In genomic region chr6:12291785-12292604, GRCh38 we compare ENCODE assay signal across 7 cellular contexts. TPM values are rescaled to one million over a fixed set of nuclear protein-coding genes. Genes with fewer than 3 reads are reported as not detected.
DNase-seq lines count a peak whose midpoint lies in the region; ATAC-seq, FAIRE-seq and TF ChIP-seq lines count a peak whose summit lies in the region.

No MANE protein-coding gene starts in this region.

- H3K79me2 ChIP-seq in HCT116 (ENCODE audit: insufficient read depth, low read length) = no peaks in the 10 kb centered on the region

- no peak for DNase-seq in HCT116 (ENCODE audit: low read depth, low spot score)
- no peak for DNase-seq in astrocyte of the cerebellum (ENCODE audit: low read depth)
- DNase-seq in kidney = no peak
- peak; percentile 47 for DNase-seq in transverse colon
- DNase-seq in effector CD4-positive, alpha-beta T cell = no peak
- no peak for DNase-seq in NCI-H187 (lab: John Stamatoyannopoulos, UW)
- DNase-seq in T-helper 17 cell = no peak

- H3K27me3 Mint-ChIP-seq in T-helper 17 cell = peaks cover 65% of the 10 kb centered on the region

- WGBS in transverse colon (ENCODE audit: low coverage in 1 of 2), 2 donors = 32% methylated on average over 15 of the region's 15 CpGs; no CpG with 5 or more reads in 1 of the 2 donors

- POLR2A ChIA-PET in HCT116 (lab: Charles Lee) = no interaction called here

- no peak for TF ChIP-seq EP300 in transverse colon (IDR thresholded peaks at IDR 0.05; ENCODE audit: low read depth)

- H3K4me1 ChIP-seq in HCT116 (ENCODE audit: control insufficient read depth in 1 of 2, insufficient read depth in 2 of 2, low read length in 2 of 2) (peaks cover 7 to 47% of the 10 kb centered on the region in 2 experiments), kidney (ENCODE audit: control insufficient read depth in 1 of 2, insufficient read depth in 1 of 2, low read depth in 1 of 2, low read length in 2 of 2) (peaks cover 0 to 19% of the 10 kb centered on the region in 2 donors), transverse colon (peaks cover 2 to 74% (median 17%) of the 10 kb centered on the region in 4 donors)

- in situ Hi-C loops in astrocyte of the cerebellum (cut with HindIII; ENCODE audit: low sequenced_read_pairs) = no loop called here
- in situ Hi-C loops in transverse colon (cut with MboI; ENCODE audit: low pct_ligation_motif_present in 1 of 4, low pct_unique_long_range_greater_than_20kb in 1 of 4, low sequenced_read_pairs in 3 of 4) = loop anchor here in 2 of 4 donors (5.0 to 10.0 kb wide), 2 partner anchors 310 to 313 kb away; no protein-coding TSS in a partner anchor

- H3K27ac ChIP-seq in HCT116 (ENCODE audit: low read depth, low read length) (no peak overlapping the region), kidney (ENCODE audit: low read depth in 2 of 2, low read length in 2 of 2) (peak overlapping the region; percentile 24 to 38), transverse colon (peak overlapping the region; percentile 73 to 82 (median 76))

- H3K27ac Mint-ChIP-seq in T-helper 17 cell = no peak overlapping the region

- no peak overlapping the region for H2AFZ ChIP-seq in HCT116 (ENCODE audit: low read depth, low read length, poor library complexity, severe bottlenecking)

- TF ChIP-seq RAD21 in HCT116 (IDR thresholded peaks at IDR 0.05; ENCODE audit: low read depth) = peak; percentile 70

- H3K4me3 ChIP-seq in HCT116 (replicated peaks in 1 of 2; ENCODE audit: low read depth in 1 of 2, low read length in 2 of 2) = no peak overlapping the region
- peak overlapping the region; percentile 51 for H3K4me3 ChIP-seq in astrocyte of the cerebellum (ENCODE audit: low read depth, low read length)
- peak overlapping the region; percentile 72 to 81 for H3K4me3 ChIP-seq in kidney (ENCODE audit: low read length in 2 of 2)
- H3K4me3 ChIP-seq in transverse colon = peak overlapping the region in 3 of 4 donors; percentile 34 to 56 (median 41)

- H3K27me3 ChIP-seq in HCT116 (ENCODE audit: insufficient read depth, low read length) = no peaks in the 10 kb centered on the region
- H3K27me3 ChIP-seq in transverse colon = no peaks in the 10 kb centered on the region

- TF ChIP-seq CTCF in HCT116 (IDR thresholded peaks at IDR 0.05 in 2 of 3, conservative IDR thresholded peaks at IDR 0.05 in 1 of 3; ENCODE audit: borderline replicate concordance in 1 of 3, insufficient read depth in 1 of 3, low read depth in 2 of 3, low read length in 2 of 3) = peak; percentile 16 to 46 (median 24); a peak in 4 of 6 replicates
- TF ChIP-seq CTCF in astrocyte of the cerebellum (IDR thresholded peaks at IDR 0.05; ENCODE audit: low read depth, low read length, missing control alignments) = peak; percentile 41
- peak; percentile 61 for TF ChIP-seq CTCF in kidney (IDR thresholded peaks at IDR 0.05; ENCODE audit: borderline replicate concordance, extremely low read depth, insufficient read depth)
- TF ChIP-seq CTCF in transverse colon (IDR thresholded peaks at IDR 0.05) = peak in 3 of 5 experiments; percentile 26 to 38 (median 34)

- FAIRE-seq in kidney (lab: Jason Lieb, UNC) = no peak

- intact Hi-C loops in HCT116 (cut with micrococcal nuclease) = loop anchor here (5.0 kb wide), 2 partner anchors 190 to 210 kb away; no protein-coding TSS in a partner anchor
- intact Hi-C loops in kidney (cut with DNase I) = no loop called here
- intact Hi-C loops in transverse colon (cut with DNase I; ENCODE audit: low total_unique reads) = loop anchor here (10.0 kb wide), 1 partner anchor 313 kb away; no protein-coding TSS in a partner anchor

- RAD21 ChIA-PET in HCT116 (lab: Charles Lee; ENCODE audit: low non-redundant PET in 1 of 2, low total read pairs in 2 of 2, uncharacterized antibody in 2 of 2, unreplicated experiment in 2 of 2) = interaction anchor here in 1 of 2 experiments (0.7 kb wide), 1 partner anchor 56 kb away, joined by 5 read pairs; no protein-coding TSS in a partner anchor

- no peak overlapping the region for H3K4me3 Mint-ChIP-seq in T-helper 17 cell

- H3K36me3 ChIP-seq in HCT116 (ENCODE audit: control insufficient read depth in 1 of 2, insufficient read depth in 2 of 2, low read length in 2 of 2) (no peaks in the 10 kb centered on the region), kidney (ENCODE audit: control insufficient read depth in 1 of 2, insufficient read depth in 2 of 2, low read length in 2 of 2) (no peaks in the 10 kb centered on the region), transverse colon (no peaks in the 10 kb centered on the region)

- peaks cover 14% of the 10 kb centered on the region for H3K4me1 Mint-ChIP-seq in T-helper 17 cell

- no peak overlapping the region for H3K4me2 ChIP-seq in HCT116 (ENCODE audit: low read length)

- H3K9me3 ChIP-seq in HCT116 (ENCODE audit: control insufficient read depth in 1 of 2, insufficient read depth in 1 of 2, low read depth in 1 of 2, low read length in 2 of 2) (no peaks in the 10 kb centered on the region), kidney (ENCODE audit: control insufficient read depth in 1 of 2, low read length in 2 of 2) (no peaks in the 10 kb centered on the region), transverse colon (no peaks in the 10 kb centered on the region), T-helper 17 cell (ENCODE audit: control insufficient read depth, low read length, poor library complexity, severe bottlenecking) (no peaks in the 10 kb centered on the region)

- BruUV-seq in HCT116 (replicated peaks; lab: Mats Ljungman, UMichigan) = no TSS peak

- H3K9ac ChIP-seq in HCT116 (ENCODE audit: low read length) (no peak overlapping the region), kidney (ENCODE audit: low read length in 2 of 2) (peak overlapping the region in 1 of 2 donors; percentile 42)

- TF ChIP-seq POLR2A in HCT116 (IDR thresholded peaks at IDR 0.05; ENCODE audit: borderline replicate concordance, extremely low read depth, insufficient read depth, insufficient read length) = no peak
- no peak for TF ChIP-seq POLR2A in transverse colon (IDR thresholded peaks at IDR 0.05)

- CTCF ChIA-PET in HCT116 (lab: Charles Lee) = interaction anchor here (3.3 to 3.8 kb wide), 2 partner anchors 311 to 314 kb away, joined by 22 to 31 read pairs; no protein-coding TSS in a partner anchor

- no peaks in the 10 kb centered on the region for H4K20me1 ChIP-seq in HCT116 (ENCODE audit: insufficient read depth)

- no peak for ATAC-seq in HCT116
- ATAC-seq in T-helper 17 cell = no peak

- H3K36me3 Mint-ChIP-seq in T-helper 17 cell (ENCODE audit: low read depth) = no peaks in the 10 kb centered on the region

- no peaks in the 10 kb centered on the region for H3K9me2 ChIP-seq in HCT116 (ENCODE audit: insufficient read depth)

TF ChIP-seq in HCT116, 20 proteins besides CTCF, POLR2A, EP300 and RAD21:
- TF ChIP-seq TCF7L2 (IDR thresholded peaks at IDR 0.05; ENCODE audit: borderline replicate concordance, extremely low read depth, insufficient read depth, insufficient read length) = no peak
- TF ChIP-seq, protein P1, sequence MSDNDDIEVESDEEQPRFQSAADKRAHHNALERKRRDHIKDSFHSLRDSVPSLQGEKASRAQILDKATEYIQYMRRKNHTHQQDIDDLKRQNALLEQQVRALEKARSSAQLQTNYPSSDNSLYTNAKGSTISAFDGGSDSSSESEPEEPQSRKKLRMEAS (IDR thresholded peaks at IDR 0.05) = no peak
- TF ChIP-seq ZNF274 (IDR thresholded peaks at IDR 0.05; ENCODE audit: low read depth, low read length) = no peak
- TF ChIP-seq ELF1 (IDR thresholded peaks at IDR 0.05; ENCODE audit: borderline replicate concordance, low read depth) = no peak
- no peak for TF ChIP-seq JUND (IDR thresholded peaks at IDR 0.05)
- TF ChIP-seq YY1 (IDR thresholded peaks at IDR 0.05; ENCODE audit: extremely low read depth, insufficient replicate concordance, low read depth, low read length) = no peak
- no peak for TF ChIP-seq SIN3A (IDR thresholded peaks at IDR 0.05; ENCODE audit: low read depth)
- no peak for TF ChIP-seq CBX3 (IDR thresholded peaks at IDR 0.05; ENCODE audit: low read depth)
- no peak for TF ChIP-seq EGR1 (IDR thresholded peaks at IDR 0.05; ENCODE audit: low read depth)
- TF ChIP-seq ZFX (IDR thresholded peaks at IDR 0.05) = no peak
- TF ChIP-seq POLR2AphosphoS5 (IDR thresholded peaks at IDR 0.05; ENCODE audit: low read depth, low read length) = no peak
- TF ChIP-seq CEBPB (IDR thresholded peaks at IDR 0.05; ENCODE audit: low read depth) = no peak
- TF ChIP-seq, protein P2, sequence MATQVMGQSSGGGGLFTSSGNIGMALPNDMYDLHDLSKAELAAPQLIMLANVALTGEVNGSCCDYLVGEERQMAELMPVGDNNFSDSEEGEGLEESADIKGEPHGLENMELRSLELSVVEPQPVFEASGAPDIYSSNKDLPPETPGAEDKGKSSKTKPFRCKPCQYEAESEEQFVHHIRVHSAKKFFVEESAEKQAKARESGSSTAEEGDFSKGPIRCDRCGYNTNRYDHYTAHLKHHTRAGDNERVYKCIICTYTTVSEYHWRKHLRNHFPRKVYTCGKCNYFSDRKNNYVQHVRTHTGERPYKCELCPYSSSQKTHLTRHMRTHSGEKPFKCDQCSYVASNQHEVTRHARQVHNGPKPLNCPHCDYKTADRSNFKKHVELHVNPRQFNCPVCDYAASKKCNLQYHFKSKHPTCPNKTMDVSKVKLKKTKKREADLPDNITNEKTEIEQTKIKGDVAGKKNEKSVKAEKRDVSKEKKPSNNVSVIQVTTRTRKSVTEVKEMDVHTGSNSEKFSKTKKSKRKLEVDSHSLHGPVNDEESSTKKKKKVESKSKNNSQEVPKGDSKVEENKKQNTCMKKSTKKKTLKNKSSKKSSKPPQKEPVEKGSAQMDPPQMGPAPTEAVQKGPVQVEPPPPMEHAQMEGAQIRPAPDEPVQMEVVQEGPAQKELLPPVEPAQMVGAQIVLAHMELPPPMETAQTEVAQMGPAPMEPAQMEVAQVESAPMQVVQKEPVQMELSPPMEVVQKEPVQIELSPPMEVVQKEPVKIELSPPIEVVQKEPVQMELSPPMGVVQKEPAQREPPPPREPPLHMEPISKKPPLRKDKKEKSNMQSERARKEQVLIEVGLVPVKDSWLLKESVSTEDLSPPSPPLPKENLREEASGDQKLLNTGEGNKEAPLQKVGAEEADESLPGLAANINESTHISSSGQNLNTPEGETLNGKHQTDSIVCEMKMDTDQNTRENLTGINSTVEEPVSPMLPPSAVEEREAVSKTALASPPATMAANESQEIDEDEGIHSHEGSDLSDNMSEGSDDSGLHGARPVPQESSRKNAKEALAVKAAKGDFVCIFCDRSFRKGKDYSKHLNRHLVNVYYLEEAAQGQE (IDR thresholded peaks at IDR 0.05; ENCODE audit: low read depth) = no peak
- no peak for TF ChIP-seq SRF (IDR thresholded peaks at IDR 0.05; ENCODE audit: low read depth)
- no peak for TF ChIP-seq EZH2phosphoT487 (IDR thresholded peaks at IDR 0.05; ENCODE audit: borderline replicate concordance)
- no peak for TF ChIP-seq SP1 (IDR thresholded peaks at IDR 0.05; ENCODE audit: low read depth)
- TF ChIP-seq FOSL1 (IDR thresholded peaks at IDR 0.05; ENCODE audit: low read depth) = no peak

RNA-seq across cellular contexts. Expression of gene EDN1, which starts 1.8 kb away (rescaled TPM):
- total RNA-seq in HCT116 (2021; ENCODE audit: unreplicated experiment) (0.22 TPM), kidney (16.6 TPM), transverse colon (10 to 100 TPM in 2 of 4 donors, 1 to 10 TPM in 2; 3.6 to 23.2 (median 14.2) TPM), T-helper 17 cell (1 to 10 TPM in 1 of 2 donors, under 1 TPM in 1; 0.57 to 1.2 TPM)
- polyA plus RNA-seq in HCT116 (2012) = 0.25 and 0.26 TPM in 2 replicates
- 3.4 TPM for polyA plus RNA-seq in kidney (ENCODE audit: insufficient read depth, low read depth, low replicate concordance)

Comparison
In these comparisons a context has a peak if more than half of its experiments do, and no peak if none do; other contexts are left out.
1. H3K4me3 ChIP-seq: peak in astrocyte of the cerebellum (single experiment), kidney (2 of 2) and transverse colon (3 of 4); none in HCT116 (0 of 2).
2. Peak in every context shown above with its lines, with median percentiles within 50 percentile points of each other: CTCF ChIP-seq.